Comparison of ENCODE assay signal across 18 cellular contexts in genomic region chr5:102798103-102798502, GRCh38.
"Had no signal": no experiment of that assay in that cellular context is flagged by ENCODE, and none has a peak within 500 bp of the region (broad histone marks: within the 10 kb centered on the region; RNA-seq: fewer than 3 reads in every experiment).

No MANE protein-coding gene starts in this region.

- H3K36me3 Mint-ChIP-seq: WTC11 had no signal

- DNase-seq: activated CD4-positive, alpha-beta T cell treated with anti-CD3 and anti-CD28 coated beads for 36 hours; activated CD4-positive, alpha-beta T cell treated with anti-CD3 and anti-CD28 coated beads, Interleukin-2, amount 50 U/mL, for 48 hours; activated naive CD8-positive, alpha-beta T cell treated with anti-CD3 and anti-CD28 coated beads, Interleukin-2, amount 10 ng/mL, durations not matched to agents 7 days and 5 days; body of pancreas; colonic mucosa; endodermal cell; foreskin keratinocyte; glutamatergic neuron; kidney; left lung; nephron progenitor cell; uterus had no signal

- H3K27ac Mint-ChIP-seq: activated CD4-positive, alpha-beta T cell treated with anti-CD3 and anti-CD28 coated beads for 36 hours; activated naive CD8-positive, alpha-beta T cell treated with anti-CD3 and anti-CD28 coated beads, Interleukin-2, amount 10 ng/mL, durations not matched to agents 7 days and 5 days; endodermal cell; nephron progenitor cell; stimulated activated naive CD8-positive, alpha-beta T cell treated with anti-CD3 and anti-CD28 coated beads, Interleukin-15, Interleukin-2, amounts not matched to agents 100 ng/mL and 50 ng/mL, for 24 hours; WTC11 had no signal

- H3K9me3 Mint-ChIP-seq: activated naive CD8-positive, alpha-beta T cell treated with anti-CD3 and anti-CD28 coated beads, Interleukin-2, amount 10 ng/mL, durations not matched to agents 7 days and 5 days; central memory CD8-positive, alpha-beta T cell; stimulated activated naive CD8-positive, alpha-beta T cell treated with anti-CD3 and anti-CD28 coated beads, Interleukin-15, Interleukin-2, amounts not matched to agents 100 ng/mL and 50 ng/mL, for 24 hours; WTC11 had no signal

- H3K36me3 ChIP-seq: colonic mucosa, left lung, tibial nerve, uterus had no signal

- H3K4me1 ChIP-seq: colonic mucosa, foreskin keratinocyte, uterus had no signal

- H3K9me3 ChIP-seq: body of pancreas, colonic mucosa, left lung, tibial nerve, uterus had no signal

- H3K27ac ChIP-seq: body of pancreas, colonic mucosa, epithelial cell of prostate, foreskin keratinocyte, left lung, skin epidermis, tibial nerve, uterus had no signal

- H3K27me3 Mint-ChIP-seq: activated CD4-positive, alpha-beta T cell treated with anti-CD3 and anti-CD28 coated beads for 36 hours; activated naive CD8-positive, alpha-beta T cell treated with anti-CD3 and anti-CD28 coated beads, Interleukin-2, amount 10 ng/mL, durations not matched to agents 7 days and 5 days; central memory CD8-positive, alpha-beta T cell; stimulated activated naive CD8-positive, alpha-beta T cell treated with anti-CD3 and anti-CD28 coated beads, Interleukin-15, Interleukin-2, amounts not matched to agents 100 ng/mL and 50 ng/mL, for 24 hours had no signal

- ATAC-seq: activated CD4-positive, alpha-beta T cell treated with anti-CD3 and anti-CD28 coated beads for 36 hours; body of pancreas; foreskin keratinocyte; left lung; WTC11 had no signal

- H3K4me3 ChIP-seq: body of pancreas, colonic mucosa, left lung, skin epidermis, tibial nerve, uterus had no signal

- H3K27me3 ChIP-seq: body of pancreas, colonic mucosa, foreskin keratinocyte, left lung, tibial nerve, uterus had no signal

- H3K4me3 Mint-ChIP-seq: activated CD4-positive, alpha-beta T cell treated with anti-CD3 and anti-CD28 coated beads for 36 hours; activated naive CD8-positive, alpha-beta T cell treated with anti-CD3 and anti-CD28 coated beads, Interleukin-2, amount 10 ng/mL, durations not matched to agents 7 days and 5 days; central memory CD8-positive, alpha-beta T cell; endodermal cell; nephron progenitor cell; stimulated activated naive CD8-positive, alpha-beta T cell treated with anti-CD3 and anti-CD28 coated beads, Interleukin-15, Interleukin-2, amounts not matched to agents 100 ng/mL and 50 ng/mL, for 24 hours; WTC11 had no signal
